26 cellular contexts compared by ENCODE assay signal in the genomic region with DNA sequence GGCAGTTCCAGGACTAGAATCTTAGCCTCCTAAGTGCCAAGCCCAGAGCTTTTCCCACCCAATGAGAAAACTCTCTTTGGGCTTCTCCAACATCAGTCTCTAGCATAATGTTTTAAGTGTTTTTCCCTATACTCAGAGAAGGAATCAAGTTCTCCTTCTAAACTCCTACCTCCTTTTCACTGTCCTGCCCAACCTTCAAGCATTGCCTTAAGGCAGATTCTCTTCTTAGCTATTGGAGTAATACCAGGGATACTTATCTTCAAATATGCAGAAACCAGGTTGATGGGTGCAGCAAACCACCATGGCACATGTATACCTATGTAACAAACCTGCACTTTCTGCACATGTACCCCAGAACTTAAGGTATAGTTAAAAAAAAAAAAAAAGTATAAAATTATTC.
"Had no signal": no experiment of that assay in that cellular context is flagged by ENCODE, and none has a peak within 500 bp of the region (broad histone marks: within the 10 kb centered on the region; RNA-seq: fewer than 3 reads in every experiment).

No MANE protein-coding gene starts in this region.

- ATAC-seq: left colon; left lung; lower lobe of right lung; mucosa of descending colon; naive thymus-derived CD8-positive, alpha-beta T cell; right lobe of liver; stimulated activated memory B cell treated with anti-CD40 and anti-IgM and Interleukin-4, amounts not matched to agents 10 μg/mL and 1 μg/mL and 100 μg/mL, for 72 hours; stimulated activated naive CD8-positive, alpha-beta T cell treated with anti-CD3 and anti-CD28 coated beads, Interleukin-15, amount 100 ng/mL, for 72 hours had no signal

- H3K27ac ChIP-seq: left lung, lower lobe of right lung, right atrium auricular region, right lobe of liver, tibial nerve, upper lobe of left lung, vagina had no signal

- H3K4me3 ChIP-seq: left lung, lower lobe of right lung, mucosa of descending colon, right atrium auricular region, right lobe of liver, smooth muscle cell, tibial nerve, upper lobe of left lung, vagina had no signal

- H3K36me3 ChIP-seq: left lung, lower lobe of right lung, right atrium auricular region, right lobe of liver, tibial nerve, upper lobe of left lung, vagina had no signal

- H3K27me3 ChIP-seq: left lung, right atrium auricular region, right lobe of liver, tibial nerve, upper lobe of left lung, vagina had no signal

- H3K9me3 ChIP-seq: left lung, lower lobe of right lung, mucosa of descending colon, right atrium auricular region, right lobe of liver, tibial nerve, upper lobe of left lung, vagina had no signal

- H3K4me2 ChIP-seq: smooth muscle cell had no signal

- H3K4me1 ChIP-seq: right lobe of liver, tibial nerve, vagina had no signal

- DNase-seq: hypothalamus; immature natural killer cell; kidney; left colon; left lung; lower lobe of right lung; mammary epithelial cell; mesendoderm; midbrain; mucosa of descending colon; naive thymus-derived CD8-positive, alpha-beta T cell; occipital lobe; right lobe of liver; stimulated activated CD4-positive, alpha-beta T cell treated with anti-CD3 and anti-CD28 coated beads, Interleukin-1b, Interleukin-23, amount 100 ng/mL, for 48 hours; stimulated activated CD4-positive, alpha-beta T cell treated with anti-CD3 and anti-CD28 coated beads, Interleukin-2, amount 100 ng/mL, for 48 hours; stimulated activated CD4-positive, alpha-beta T cell treated with anti-CD3 and anti-CD28 coated beads, Interleukin-4, amount 100 ng/mL, for 4 hours; stimulated activated CD8-positive, alpha-beta memory T cell treated with anti-CD3 and anti-CD28 coated beads, Interleukin-4, amount 100 ng/mL, for 48 hours; stimulated activated naive CD4-positive, alpha-beta T cell treated with Interleukin-2 at 50 U/mL for 16 hours; stimulated activated naive CD8-positive, alpha-beta T cell treated with anti-CD3 and anti-CD28 coated beads, Interleukin-15, amount 100 ng/mL, for 72 hours; substantia nigra; upper lobe of left lung had no signal
